ENCODE assay signal across 15 cellular contexts in the genomic region with DNA sequence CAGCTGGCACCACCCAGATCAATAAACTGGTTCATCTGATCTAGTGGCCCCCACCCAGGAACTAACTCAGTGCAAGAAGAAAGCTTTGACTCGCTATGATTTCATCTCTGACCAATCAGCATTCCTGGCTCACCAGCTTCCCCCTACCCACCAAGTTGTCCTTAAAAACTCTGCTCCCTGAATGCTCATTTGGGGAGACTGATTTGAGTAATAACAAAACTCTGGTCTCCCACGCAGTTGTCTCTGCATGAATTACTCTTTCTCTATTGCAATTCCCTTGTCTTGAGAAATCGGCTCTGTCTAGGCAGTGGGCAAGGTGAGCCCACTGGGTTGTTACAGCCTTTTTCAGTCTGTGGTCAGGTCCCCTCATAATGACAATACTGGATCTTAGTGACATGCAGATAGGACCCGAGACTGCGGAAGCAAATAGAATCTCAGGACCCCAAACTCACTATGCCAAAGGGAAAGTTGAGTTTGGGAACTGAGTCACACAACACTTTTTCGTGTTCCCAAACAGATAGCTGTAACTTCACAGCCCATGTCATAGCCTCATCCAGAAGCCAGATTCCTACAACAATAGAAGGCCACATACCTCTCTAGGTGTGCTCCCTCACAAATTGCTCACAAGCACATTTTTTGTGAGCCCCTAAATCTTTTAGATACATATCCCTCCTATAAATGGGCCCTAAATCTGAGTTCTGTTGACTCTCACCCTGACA.
"Had no signal": no experiment of that assay in that cellular context is flagged by ENCODE, and none has a peak within 500 bp of the region (broad histone marks: within the 10 kb centered on the region; RNA-seq: fewer than 3 reads in every experiment).

No MANE protein-coding gene starts in this region.

- H3K4me1 Mint-ChIP-seq: naive B cell had no signal

- H3K36me3 Mint-ChIP-seq: naive B cell had no signal

- H3K4me3 Mint-ChIP-seq: naive B cell, nephron had no signal

- H3K27ac Mint-ChIP-seq: naive B cell, nephron had no signal

- DNase-seq: effector memory CD4-positive, alpha-beta T cell; heart left ventricle; hippocampal formation; kidney glomerular epithelial cell; mesendoderm; naive B cell; psoas muscle; retina; right lobe of liver; stimulated activated naive CD8-positive, alpha-beta T cell treated with anti-CD3 and anti-CD28 coated beads, Interleukin-15, Interleukin-2, amounts not matched to agents 100 U/mL and 50 U/mL, for 24 hours; thyroid gland; upper lobe of left lung; uterus had no signal

- ATAC-seq: esophagus mucosa; psoas muscle; right lobe of liver; stimulated activated naive CD8-positive, alpha-beta T cell treated with anti-CD3 and anti-CD28 coated beads, Interleukin-15, Interleukin-2, amounts not matched to agents 100 U/mL and 50 U/mL, for 24 hours had no signal
